Comparison of ENCODE assay signal across 1 cellular context in genomic region chr5:116313366-116313765, GRCh38.
TF ChIP-seq lines count a peak whose summit lies in the region.

No MANE protein-coding gene starts in this region.

TF ChIP-seq in IMR-90, 13 proteins besides CTCF, POLR2A, EP300 and RAD21 (continued from another document):
- TF ChIP-seq FOS (IDR thresholded peaks at IDR 0.05; ENCODE audit: low read depth, low read length) (no peak), ELK1 (IDR thresholded peaks at IDR 0.05; ENCODE audit: borderline replicate concordance, low read depth, low read length) (no peak), CEBPB (IDR thresholded peaks at IDR 0.05; ENCODE audit: low read depth, low read length) (no peak), RFX5 (IDR thresholded peaks at IDR 0.05; ENCODE audit: low read depth, low read length) (no peak), NFE2L2 (IDR thresholded peaks at IDR 0.05; ENCODE audit: low read depth, low read length) (no peak), SMC3 (IDR thresholded peaks at IDR 0.05; ENCODE audit: low read depth, low read length) (no peak), MAZ (IDR thresholded peaks at IDR 0.05; ENCODE audit: borderline replicate concordance, low read depth, low read length) (no peak), MAFK (IDR thresholded peaks at IDR 0.05; ENCODE audit: low read depth, low read length) (no peak), RCOR1 (IDR thresholded peaks at IDR 0.05; ENCODE audit: insufficient replicate concordance, low read length) (no peak), BHLHE40 (IDR thresholded peaks at IDR 0.05; ENCODE audit: low read depth, low read length) (no peak), CHD1 (IDR thresholded peaks at IDR 0.05; ENCODE audit: low read depth, low read length) (no peak)
